In the genomic region with DNA sequence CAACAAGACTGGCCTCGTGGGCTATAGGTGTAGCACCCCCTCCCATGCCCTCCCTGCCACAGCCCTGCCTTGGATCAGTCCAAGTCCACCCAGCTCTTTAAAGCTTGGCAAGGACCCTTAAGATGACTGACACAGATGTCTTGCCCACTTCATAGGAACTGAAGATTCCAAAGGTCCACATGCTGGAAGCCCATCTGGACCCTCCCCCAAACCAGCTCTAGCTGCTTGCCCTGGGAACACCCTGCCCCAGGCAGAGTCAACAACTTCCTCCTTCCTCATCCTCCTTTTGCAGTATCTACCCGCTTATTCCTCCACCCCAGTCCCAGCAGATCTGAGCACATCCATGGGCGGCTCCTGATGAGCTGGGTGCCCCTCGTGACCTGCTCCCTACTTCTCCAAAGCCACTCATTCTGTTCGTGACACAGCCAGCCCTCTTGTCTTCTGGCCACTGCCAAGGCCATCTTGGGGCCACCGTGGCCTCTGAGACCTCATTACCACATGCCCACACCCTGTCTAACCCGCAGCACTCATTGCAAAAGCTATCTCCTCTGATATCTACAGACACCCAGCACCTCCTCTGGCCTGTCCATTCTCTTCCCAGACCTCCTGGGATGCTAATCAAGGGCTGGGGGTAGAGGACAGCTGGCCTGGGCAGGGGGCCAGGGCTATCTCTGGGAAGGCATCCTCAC, we compare ENCODE assay signal across 8 cellular contexts. TPM values are rescaled to one million over a fixed set of nuclear protein-coding genes. Genes with fewer than 3 reads are reported as not detected.
A peak's percentile ranks its signal among the peaks of the same experiment; 100 is the strongest.
DNase-seq lines count a peak whose midpoint lies in the region; ATAC-seq and TF ChIP-seq lines count a peak whose summit lies in the region.

No MANE protein-coding gene starts in this region.

- H3K9me3 ChIP-seq in Panc1 (ENCODE audit: control insufficient read depth, insufficient read depth, low read depth, low read length) (no peaks in the 10 kb centered on the region), sigmoid colon (no peaks in the 10 kb centered on the region)

- TF ChIP-seq POLR2A in sigmoid colon (IDR thresholded peaks at IDR 0.05): no peak

- in situ Hi-C loops in Panc1 (cut with HindIII; ENCODE audit: low pct_unique_long_range_greater_than_20kb, low sequenced_read_pairs) (no loop called here), G401 (cut with HindIII; ENCODE audit: low sequenced_read_pairs) (no loop called here)

- TF ChIP-seq EP300 in sigmoid colon (IDR thresholded peaks at IDR 0.05): no peak

- intact Hi-C loops in Panc1 (cut with micrococcal nuclease; ENCODE audit: unreplicated experiment): no loop called here
- intact Hi-C loops in sigmoid colon (cut with DNase I): loop anchor here (5.0 kb wide), 2 partner anchors 111 to 156 kb away; partner anchors contain the start of gene ATRIP

- no peak for DNase-seq in Panc1 (ENCODE audit: low read depth, low spot score)
- no peak for DNase-seq in epithelial cell of prostate (ENCODE audit: low read depth, low spot score)
- peak; percentile 80 for DNase-seq in sigmoid colon
- DNase-seq in stimulated activated CD4-positive, alpha-beta T cell treated with anti-CD3 and anti-CD28 coated beads, Interleukin-4, amount 100 ng/mL, for 24 hours: no peak
- no peak for DNase-seq in G401 (ENCODE audit: low spot score)

- TF ChIP-seq CTCF in GM12873 (IDR thresholded peaks at IDR 0.05; ENCODE audit: insufficient read depth, low read depth, low read length, missing control alignments): peak; percentile 5
- TF ChIP-seq CTCF in Panc1 (IDR thresholded peaks at IDR 0.05): peak; percentile 59; the same call in 1 of the 2 replicates
- TF ChIP-seq CTCF in sigmoid colon (IDR thresholded peaks at IDR 0.05): no peak

- no peak overlapping the region for H3K27ac ChIP-seq in Panc1 (ENCODE audit: low read length)
- peak overlapping the region; percentile 19 for H3K27ac ChIP-seq in epithelial cell of prostate
- peak overlapping the region; percentile 66 to 83 (median 74) for H3K27ac ChIP-seq in sigmoid colon

- H3K36me3 ChIP-seq in Panc1 (ENCODE audit: control insufficient read depth, insufficient read depth, low read length) (no peaks in the 10 kb centered on the region), sigmoid colon (no peaks in the 10 kb centered on the region)

- CTCF ChIA-PET in Panc1 (lab: Charles Lee): interaction anchor here (0.9 kb wide), 1 partner anchor 112 kb away, joined by 4 read pairs; the partner anchor contains the start of gene ATRIP

- 44 to 59% methylated on average over 7 of the region's 7 CpGs for WGBS in sigmoid colon, 2 donors

- no TSS peak for BruUV-seq in Panc1 (replicated peaks; lab: Mats Ljungman, UMichigan)

- H3K4me3 ChIP-seq in Panc1 (ENCODE audit: low read depth in 2 of 2, low read length in 2 of 2): no peak overlapping the region
- H3K4me3 ChIP-seq in sigmoid colon: no peak overlapping the region

- H3K4me1 ChIP-seq in Panc1 (ENCODE audit: control insufficient read depth, insufficient read depth, low read length) (peaks cover 2% of the 10 kb centered on the region; the same call in 1 of the 2 replicates), sigmoid colon (peaks cover 0 to 52% (median 42%) of the 10 kb centered on the region in 4 donors)

- H3K27me3 ChIP-seq in Panc1 (ENCODE audit: control insufficient read depth, insufficient read depth, low read length) (no peaks in the 10 kb centered on the region), sigmoid colon (no peaks in the 10 kb centered on the region)

- POLR2A ChIA-PET in Panc1 (lab: Charles Lee): interaction anchor here (0.6 kb wide), 1 partner anchor 65 kb away, joined by 3 read pairs; no protein-coding TSS in a partner anchor

- ATAC-seq in Panc1 (no peak), HG03280 (IDR thresholded peaks at IDR 0.05; ENCODE audit: unreplicated experiment) (no peak), GM21515 (IDR thresholded peaks at IDR 0.05; ENCODE audit: unreplicated experiment) (no peak)

RNA-seq across cellular contexts. Expression of gene PFKFB4, which starts 2.0 kb away (rescaled TPM):
- 6.0 TPM for total RNA-seq in Panc1 (2021; ENCODE audit: unreplicated experiment)
- polyA plus RNA-seq in Panc1 (2012; ENCODE audit: insufficient read length): 13.5 TPM
- total RNA-seq in sigmoid colon: 1 to 10 TPM; 1.5 to 6.7 (median 2.7) TPM
- polyA plus RNA-seq in sigmoid colon: 1 to 10 TPM; 4.2 to 8.0 (median 4.8) TPM
- 9.7 and 18.8 TPM in 2 replicates for total RNA-seq in G401 (2014; rRNA removed; shearing (Covaris generic))

RNA-seq across cellular contexts. Expression of gene UCN2, which starts 5.0 kb away (rescaled TPM):
- total RNA-seq in Panc1 (2021; ENCODE audit: unreplicated experiment): 1.8 TPM
- polyA plus RNA-seq in Panc1 (2012; ENCODE audit: insufficient read length): 0.64 TPM
- not detected for total RNA-seq in sigmoid colon
- under 1 TPM in 1 of 3 donors, not detected in 2; 0.10 TPM for polyA plus RNA-seq in sigmoid colon
- not detected in 2 replicates for total RNA-seq in G401 (2014; rRNA removed; shearing (Covaris generic))

RNA-seq across cellular contexts. Expression of gene COL7A1, which starts 36.5 kb away (rescaled TPM):
- total RNA-seq in Panc1 (2021; ENCODE audit: unreplicated experiment) (40.0 TPM), sigmoid colon (1 to 10 TPM; 1.5 to 9.4 (median 2.6) TPM)
- polyA plus RNA-seq in Panc1 (2012; ENCODE audit: insufficient read length): 21.8 TPM
- 10 to 100 TPM in 1 of 3 donors, 1 to 10 TPM in 2; 1.4 to 15.4 (median 3.0) TPM for polyA plus RNA-seq in sigmoid colon
- 0.12 and 0.34 TPM in 2 replicates for total RNA-seq in G401 (2014; rRNA removed; shearing (Covaris generic))

RNA-seq across cellular contexts. Expression of gene UQCRC1, which starts 50.9 kb away (rescaled TPM):
- total RNA-seq in Panc1 (2021; ENCODE audit: unreplicated experiment): 227 TPM
- polyA plus RNA-seq in Panc1 (2012; ENCODE audit: insufficient read length): 288 TPM
- 100 to 1,000 TPM; 199 to 241 (median 223) TPM for total RNA-seq in sigmoid colon
- polyA plus RNA-seq in sigmoid colon: 100 to 1,000 TPM; 451 to 828 (median 586) TPM
- total RNA-seq in G401 (2014; rRNA removed; shearing (Covaris generic)): 474 and 540 TPM in 2 replicates

RNA-seq across cellular contexts. Expression of gene SHISA5, which starts 54.6 kb away (rescaled TPM):
- 122 TPM for total RNA-seq in Panc1 (2021; ENCODE audit: unreplicated experiment)
- 245 TPM for polyA plus RNA-seq in Panc1 (2012; ENCODE audit: insufficient read length)
- total RNA-seq in sigmoid colon: 10 to 100 TPM; 62.0 to 88.9 (median 74.7) TPM
- polyA plus RNA-seq in sigmoid colon: 100 to 1,000 TPM in 1 of 3 donors, 10 to 100 TPM in 2; 57.7 to 142 (median 60.1) TPM
- total RNA-seq in G401 (2014; rRNA removed; shearing (Covaris generic)): 115 and 124 TPM in 2 replicates

Comparison
In these comparisons a context has a peak if more than half of its experiments do, and no peak if none do; other contexts are left out.
1. CTCF ChIP-seq: peak in GM12873 (single experiment) and Panc1 (single experiment); none in sigmoid colon (0 of 4).